Comparison of ENCODE assay signal across 8 cellular contexts in the genomic region with DNA sequence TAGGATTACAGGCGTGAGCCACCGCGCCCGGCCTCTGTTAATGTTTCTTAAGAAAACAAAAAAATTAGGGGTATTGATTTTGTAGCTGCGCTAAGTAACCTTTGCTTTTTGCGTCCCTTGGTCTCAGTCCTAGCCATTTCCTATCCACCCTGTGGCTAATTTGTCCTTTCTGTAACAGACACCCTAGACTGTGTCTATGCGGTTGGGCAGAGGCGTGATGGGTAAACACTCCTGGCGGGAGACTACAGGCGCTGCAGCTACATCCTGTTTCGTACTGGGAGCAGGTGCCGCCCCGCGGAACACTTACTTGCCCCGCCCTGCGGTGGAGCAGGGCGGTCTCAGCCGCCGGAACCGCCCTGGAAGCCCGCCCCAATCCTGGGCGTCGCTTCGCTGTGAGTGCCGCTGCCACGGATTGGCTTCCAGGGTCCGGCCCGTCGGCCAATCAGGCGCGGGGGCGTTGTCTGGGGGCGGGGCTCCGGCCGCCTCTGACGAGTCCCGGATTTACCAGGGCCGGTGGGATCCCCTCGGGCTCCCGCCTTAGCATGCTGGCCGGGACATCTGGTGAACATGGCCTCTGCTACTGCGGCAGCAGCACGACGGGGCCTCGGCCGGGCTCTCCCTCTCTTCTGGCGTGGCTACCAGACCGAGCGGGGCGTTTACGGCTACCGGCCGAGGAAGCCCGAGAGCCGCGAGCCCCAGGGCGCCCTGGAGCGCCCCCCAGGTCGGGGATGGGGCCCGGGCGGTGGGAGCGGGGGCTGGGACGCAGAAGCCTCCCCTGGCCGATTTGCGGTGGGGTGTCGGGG. TPM values are rescaled to one million over a fixed set of nuclear protein-coding genes. Genes with fewer than 3 reads are reported as not detected.
DNase-seq lines count a peak whose midpoint lies in the region; ATAC-seq and TF ChIP-seq lines count a peak whose summit lies in the region.

A gene with protein sequence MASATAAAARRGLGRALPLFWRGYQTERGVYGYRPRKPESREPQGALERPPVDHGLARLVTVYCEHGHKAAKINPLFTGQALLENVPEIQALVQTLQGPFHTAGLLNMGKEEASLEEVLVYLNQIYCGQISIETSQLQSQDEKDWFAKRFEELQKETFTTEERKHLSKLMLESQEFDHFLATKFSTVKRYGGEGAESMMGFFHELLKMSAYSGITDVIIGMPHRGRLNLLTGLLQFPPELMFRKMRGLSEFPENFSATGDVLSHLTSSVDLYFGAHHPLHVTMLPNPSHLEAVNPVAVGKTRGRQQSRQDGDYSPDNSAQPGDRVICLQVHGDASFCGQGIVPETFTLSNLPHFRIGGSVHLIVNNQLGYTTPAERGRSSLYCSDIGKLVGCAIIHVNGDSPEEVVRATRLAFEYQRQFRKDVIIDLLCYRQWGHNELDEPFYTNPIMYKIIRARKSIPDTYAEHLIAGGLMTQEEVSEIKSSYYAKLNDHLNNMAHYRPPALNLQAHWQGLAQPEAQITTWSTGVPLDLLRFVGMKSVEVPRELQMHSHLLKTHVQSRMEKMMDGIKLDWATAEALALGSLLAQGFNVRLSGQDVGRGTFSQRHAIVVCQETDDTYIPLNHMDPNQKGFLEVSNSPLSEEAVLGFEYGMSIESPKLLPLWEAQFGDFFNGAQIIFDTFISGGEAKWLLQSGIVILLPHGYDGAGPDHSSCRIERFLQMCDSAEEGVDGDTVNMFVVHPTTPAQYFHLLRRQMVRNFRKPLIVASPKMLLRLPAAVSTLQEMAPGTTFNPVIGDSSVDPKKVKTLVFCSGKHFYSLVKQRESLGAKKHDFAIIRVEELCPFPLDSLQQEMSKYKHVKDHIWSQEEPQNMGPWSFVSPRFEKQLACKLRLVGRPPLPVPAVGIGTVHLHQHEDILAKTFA (plus strand): TSS at position 488 of the 803 bp plus-strand sequence. CDS start 80 bp downstream, at position 568.

- peak within 1 kb of the TSS; percentile 53 for H2AFZ ChIP-seq in trophoblast cell (ENCODE audit: insufficient read depth, low read length, poor library complexity)

- peak within 1 kb of the TSS; percentile 90 for H3K4me3 ChIP-seq in adipocyte (ENCODE audit: low read length)
- peak within 1 kb of the TSS; percentile 94 for H3K4me3 ChIP-seq in cardiac muscle cell
- H3K4me3 ChIP-seq in trophoblast cell (ENCODE audit: low read depth, low read length) = peak within 1 kb of the TSS; percentile 93
- H3K4me3 ChIP-seq in transverse colon = peak within 1 kb of the TSS; percentile 68 to 100 (median 97)

- peak within 1 kb of the TSS; percentile 67 for H3K14ac ChIP-seq in trophoblast cell (ENCODE audit: low read length)

- peak; percentile 24; the same call in 1 of the 2 replicates for TF ChIP-seq CTCF in GM12874 (IDR thresholded peaks at IDR 0.05; ENCODE audit: insufficient read depth, low read depth, low read length)
- TF ChIP-seq CTCF in cardiac muscle cell (IDR thresholded peaks at IDR 0.05; ENCODE audit: low read depth, low read length) = peak; percentile 36
- TF ChIP-seq CTCF in transverse colon (IDR thresholded peaks at IDR 0.05) = peak; percentile 46 to 88 (median 52)

- peak within 1 kb of the TSS; percentile 69 for H3K18ac ChIP-seq in trophoblast cell (ENCODE audit: low read length)

- TF ChIP-seq POLR2A in transverse colon (IDR thresholded peaks at IDR 0.05) = peak; percentile 79

- peak within 1 kb of the TSS; percentile 67 for H2BK120ac ChIP-seq in trophoblast cell (ENCODE audit: insufficient read depth, low read length, poor library complexity)

- peak; percentile 97 for ATAC-seq in HG02763 (IDR thresholded peaks at IDR 0.05; ENCODE audit: unreplicated experiment)

- H3K27me3 ChIP-seq in adipocyte (replicated peaks; ENCODE audit: control insufficient read depth, insufficient read depth, low read length) = no peaks in the 10 kb centered on the region
- no peaks in the 10 kb centered on the region for H3K27me3 ChIP-seq in cardiac muscle cell
- no peaks in the 10 kb centered on the region for H3K27me3 ChIP-seq in trophoblast cell (ENCODE audit: insufficient read depth, low read length)
- H3K27me3 ChIP-seq in transverse colon = no peaks in the 10 kb centered on the region

- H4K12ac ChIP-seq in trophoblast cell (ENCODE audit: low read depth, low read length) = peak within 1 kb of the TSS; percentile 54

- TF ChIP-seq EP300 in transverse colon (IDR thresholded peaks at IDR 0.05; ENCODE audit: low read depth) = no peak

- peaks cover 4% of the 10 kb centered on the region for H3K79me2 ChIP-seq in trophoblast cell (ENCODE audit: control insufficient read depth, insufficient read depth, low read length, poor library complexity)

- H3K27ac ChIP-seq in cardiac muscle cell (peak within 1 kb of the TSS; percentile 91), trophoblast cell (ENCODE audit: low read depth, low read length) (peak within 1 kb of the TSS; percentile 69), transverse colon (peak within 1 kb of the TSS; percentile 88 to 93 (median 90))

- peaks cover 5% of the 10 kb centered on the region for H3K4me1 ChIP-seq in adipocyte (ENCODE audit: control insufficient read depth, insufficient read depth, low read length)
- no peaks in the 10 kb centered on the region for H3K4me1 ChIP-seq in cardiac muscle cell (ENCODE audit: low read depth)
- peaks cover 0 to 3% of the 10 kb centered on the region in 2 experiments for H3K4me1 ChIP-seq in trophoblast cell (ENCODE audit: control insufficient read depth in 1 of 2, insufficient read depth in 2 of 2, low read length in 2 of 2)
- peaks cover 0 to 13% (median 7%) of the 10 kb centered on the region in 4 donors for H3K4me1 ChIP-seq in transverse colon

- WGBS in trophoblast cell (ENCODE audit: extremely low coverage, insufficient coverage, insufficient read length) = no CpG with 5 or more reads among the region's 66 CpGs
- WGBS in transverse colon (ENCODE audit: low coverage in 1 of 2), 2 donors = 4 to 11% methylated on average over 8 to 64 of the region's 66 CpGs

- H3K9me3 ChIP-seq in adipocyte (ENCODE audit: control insufficient read depth, low read length) (no peaks in the 10 kb centered on the region), cardiac muscle cell (ENCODE audit: low read depth) (no peaks in the 10 kb centered on the region), trophoblast cell (ENCODE audit: insufficient read depth, low read depth, low read length) (no peaks in the 10 kb centered on the region), transverse colon (no peaks in the 10 kb centered on the region)

- peak within 1 kb of the TSS; percentile 93 for H3K4ac ChIP-seq in trophoblast cell (ENCODE audit: low read depth, low read length)

- H2BK12ac ChIP-seq in trophoblast cell (ENCODE audit: low read length) = no peak within 1 kb of the TSS

- intact Hi-C loops in transverse colon (cut with DNase I; ENCODE audit: low total_unique reads) = no loop called here

- in situ Hi-C loops in transverse colon (cut with MboI; ENCODE audit: low pct_ligation_motif_present in 1 of 4, low pct_unique_long_range_greater_than_20kb in 1 of 4, low sequenced_read_pairs in 3 of 4) = no loop called here

- H3K23ac ChIP-seq in trophoblast cell (ENCODE audit: low read length) = no peak within 1 kb of the TSS

- peak within 1 kb of the TSS; percentile 39 for H4K91ac ChIP-seq in trophoblast cell (ENCODE audit: low read depth, low read length)

- H2BK5ac ChIP-seq in trophoblast cell (ENCODE audit: low read depth, low read length, poor library complexity) = peak within 1 kb of the TSS; percentile 60

- H3K4me2 ChIP-seq in trophoblast cell (ENCODE audit: low read length) = peak within 1 kb of the TSS; percentile 86

- H3K79me1 ChIP-seq in trophoblast cell (ENCODE audit: low read length) = peaks cover 4% of the 10 kb centered on the region

- no peaks in the 10 kb centered on the region for H3K36me3 ChIP-seq in adipocyte (ENCODE audit: control insufficient read depth, insufficient read depth, low read length, severe bottlenecking)
- no peaks in the 10 kb centered on the region for H3K36me3 ChIP-seq in cardiac muscle cell
- H3K36me3 ChIP-seq in trophoblast cell (ENCODE audit: control insufficient read depth in 1 of 2, insufficient read depth in 2 of 2, low read length in 2 of 2) = no peaks in the 10 kb centered on the region
- no peaks in the 10 kb centered on the region for H3K36me3 ChIP-seq in transverse colon

- H3K9ac ChIP-seq in adipocyte (ENCODE audit: low read length) (peak within 1 kb of the TSS; percentile 89), trophoblast cell (ENCODE audit: low read length) (peak within 1 kb of the TSS; percentile 96)

- peak within 1 kb of the TSS; percentile 82 for H4K8ac ChIP-seq in trophoblast cell (ENCODE audit: low read depth, low read length)

- no peak within 1 kb of the TSS for H2AK5ac ChIP-seq in trophoblast cell (ENCODE audit: low read length)

- peak; percentile 76 for DNase-seq in NCI-H1417 treated with DMSO at 0.1 percent for 48 hours (lab: John Stamatoyannopoulos, UW)
- DNase-seq in SW480 (ENCODE audit: low spot score) = peak; percentile 98
- DNase-seq in adipocyte (ENCODE audit: low read depth) = peak; percentile 99
- peak; percentile 99 for DNase-seq in cardiac muscle cell (ENCODE audit: low read depth in 1 of 2, low spot score in 1 of 2)
- peak; percentile 99 to 100 for DNase-seq in trophoblast cell
- DNase-seq in transverse colon = peak; percentile 99

RNA-seq across cellular contexts. Expression of the gene that starts here (rescaled TPM):
- total RNA-seq in cardiac muscle cell = 34.5 and 51.6 TPM in 2 replicates
- 36.5 and 51.2 TPM in 2 replicates for polyA plus RNA-seq in cardiac muscle cell
- 16.4 and 16.7 TPM in 2 replicates for polyA plus RNA-seq in trophoblast cell (2013)
- total RNA-seq in transverse colon = 10 to 100 TPM in 2 of 4 donors, 1 to 10 TPM in 2; 7.0 to 29.5 (median 13.0) TPM

Comparison
In these comparisons a context has a peak if more than half of its experiments do, and no peak if none do; other contexts are left out.
1. Peak in every context shown above with its lines: DNase-seq, ATAC-seq, H3K4me3 ChIP-seq and H3K27ac ChIP-seq.